In genomic region chr9:126720661-126721530, GRCh38 we compare ENCODE assay signal across 14 cellular contexts.
DNase-seq lines count a peak whose midpoint lies in the region; ATAC-seq lines count a peak whose summit lies in the region.
"Had no signal": no experiment of that assay in that cellular context is flagged by ENCODE, and none has a peak within 500 bp of the region (broad histone marks: within the 10 kb centered on the region; RNA-seq: fewer than 3 reads in every experiment).

No MANE protein-coding gene starts in this region.

- no peak overlapping the region for H3K4me3 ChIP-seq in SK-N-MC
- H3K4me3 ChIP-seq in effector memory CD4-positive, alpha-beta T cell (ENCODE audit: insufficient read depth, low read depth, low read length, poor library complexity, severe bottlenecking): no peak overlapping the region
- H3K4me3 ChIP-seq: cardiac muscle cell had no signal

- peak overlapping the region; percentile 78; the same call in 1 of the 2 replicates for H3K27ac ChIP-seq in SK-N-MC
- peak overlapping the region; percentile 73 for H3K27ac ChIP-seq in effector memory CD4-positive, alpha-beta T cell (ENCODE audit: insufficient read depth, low read length, poor library complexity, severe bottlenecking)

- DNase-seq in T-helper 2 cell treated with Interferon-gamma antibody and Interleukin-4, amounts not matched to agents 5 μg/mL and 100 μg/mL, for 36 hours (ENCODE audit: low spot score): peak; percentile 5
- no peak for DNase-seq in T-helper 2 cell
- no peak for DNase-seq in SK-N-MC (ENCODE audit: low read depth, low spot score)
- DNase-seq in effector memory CD4-positive, alpha-beta T cell: no peak
- DNase-seq in stimulated activated effector memory CD8-positive, alpha-beta T cell treated with anti-CD3 and anti-CD28 coated beads, Interleukin-12 subunit alpha, Interleukin-12 subunit beta, amount 100 ng/mL, for 72 hours (ENCODE audit: low spot score in 2 of 2): peak in 1 of 2 donors; percentile 54
- no peak for DNase-seq in pons (ENCODE audit: low spot score)
- no peak for DNase-seq in cerebellar nuclear complex (lab: John Stamatoyannopoulos, UW)
- DNase-seq: 8988T, glutamatergic neuron, left cardiac atrium, NCI-H1417 treated with DMSO at 0.1 percent for 48 hours, NCI-H524 treated with DMSO at 0.1 percent for 48 hours had no signal

- no peak overlapping the region for H3K9ac ChIP-seq in SK-N-MC (ENCODE audit: insufficient read length)

- peak overlapping the region; percentile 63 for H3K27ac Mint-ChIP-seq in T-helper 2 cell treated with Interferon-gamma antibody and Interleukin-4, amounts not matched to agents 5 μg/mL and 100 μg/mL, for 36 hours
- peak overlapping the region; percentile 76 for H3K27ac Mint-ChIP-seq in stimulated activated effector memory CD8-positive, alpha-beta T cell treated with anti-CD3 and anti-CD28 coated beads, Interleukin-12 subunit alpha, Interleukin-12 subunit beta, amount 100 ng/mL, for 72 hours

- H3K4me3 Mint-ChIP-seq in T-helper 2 cell treated with Interferon-gamma antibody and Interleukin-4, amounts not matched to agents 5 μg/mL and 100 μg/mL, for 36 hours: peak overlapping the region; percentile 22
- peak overlapping the region; percentile 21 for H3K4me3 Mint-ChIP-seq in stimulated activated effector memory CD8-positive, alpha-beta T cell treated with anti-CD3 and anti-CD28 coated beads, Interleukin-12 subunit alpha, Interleukin-12 subunit beta, amount 100 ng/mL, for 72 hours

- ATAC-seq in stimulated activated effector memory CD8-positive, alpha-beta T cell treated with anti-CD3 and anti-CD28 coated beads, Interleukin-12 subunit alpha, Interleukin-12 subunit beta, amount 100 ng/mL, for 72 hours: no peak
- ATAC-seq in HG02852 (IDR thresholded peaks at IDR 0.05; ENCODE audit: unreplicated experiment): no peak
- ATAC-seq: left cardiac atrium had no signal

- no peaks in the 10 kb centered on the region for H3K9me3 ChIP-seq in SK-N-MC (ENCODE audit: low read depth, low read length)
- no peaks in the 10 kb centered on the region for H3K9me3 ChIP-seq in effector memory CD4-positive, alpha-beta T cell (ENCODE audit: control insufficient read depth, low read length)

- peaks cover 38% of the 10 kb centered on the region for H3K4me1 Mint-ChIP-seq in T-helper 2 cell treated with Interferon-gamma antibody and Interleukin-4, amounts not matched to agents 5 μg/mL and 100 μg/mL, for 36 hours (ENCODE audit: low read depth)
- peaks cover 41% of the 10 kb centered on the region for H3K4me1 Mint-ChIP-seq in stimulated activated effector memory CD8-positive, alpha-beta T cell treated with anti-CD3 and anti-CD28 coated beads, Interleukin-12 subunit alpha, Interleukin-12 subunit beta, amount 100 ng/mL, for 72 hours

- peaks cover 42% of the 10 kb centered on the region for H3K4me1 ChIP-seq in effector memory CD4-positive, alpha-beta T cell (ENCODE audit: control insufficient read depth, insufficient read depth, low read length, poor library complexity, severe bottlenecking)

- H3K27me3 Mint-ChIP-seq in T-helper 2 cell treated with Interferon-gamma antibody and Interleukin-4, amounts not matched to agents 5 μg/mL and 100 μg/mL, for 36 hours (ENCODE audit: low read depth): peaks cover 23% of the 10 kb centered on the region

- H3K36me3 Mint-ChIP-seq in T-helper 2 cell treated with Interferon-gamma antibody and Interleukin-4, amounts not matched to agents 5 μg/mL and 100 μg/mL, for 36 hours (ENCODE audit: low read depth): no peaks in the 10 kb centered on the region
- H3K36me3 Mint-ChIP-seq in stimulated activated effector memory CD8-positive, alpha-beta T cell treated with anti-CD3 and anti-CD28 coated beads, Interleukin-12 subunit alpha, Interleukin-12 subunit beta, amount 100 ng/mL, for 72 hours: peaks cover 6% of the 10 kb centered on the region

- H3K36me3 ChIP-seq in SK-N-MC (ENCODE audit: insufficient read depth, low read length): no peaks in the 10 kb centered on the region
- no peaks in the 10 kb centered on the region for H3K36me3 ChIP-seq in effector memory CD4-positive, alpha-beta T cell (ENCODE audit: control insufficient read depth, insufficient read depth, low read length)
- H3K36me3 ChIP-seq: cardiac muscle cell had no signal

- no peaks in the 10 kb centered on the region for H3K27me3 ChIP-seq in effector memory CD4-positive, alpha-beta T cell (replicated peaks; ENCODE audit: control insufficient read depth, insufficient read depth, low read length, poor library complexity, severe bottlenecking)

- no peaks in the 10 kb centered on the region for H3K9me3 Mint-ChIP-seq in T-helper 2 cell treated with Interferon-gamma antibody and Interleukin-4, amounts not matched to agents 5 μg/mL and 100 μg/mL, for 36 hours
- no peaks in the 10 kb centered on the region for H3K9me3 Mint-ChIP-seq in stimulated activated effector memory CD8-positive, alpha-beta T cell treated with anti-CD3 and anti-CD28 coated beads, Interleukin-12 subunit alpha, Interleukin-12 subunit beta, amount 100 ng/mL, for 72 hours
